1 cellular context compared by ENCODE assay signal in the genomic region with DNA sequence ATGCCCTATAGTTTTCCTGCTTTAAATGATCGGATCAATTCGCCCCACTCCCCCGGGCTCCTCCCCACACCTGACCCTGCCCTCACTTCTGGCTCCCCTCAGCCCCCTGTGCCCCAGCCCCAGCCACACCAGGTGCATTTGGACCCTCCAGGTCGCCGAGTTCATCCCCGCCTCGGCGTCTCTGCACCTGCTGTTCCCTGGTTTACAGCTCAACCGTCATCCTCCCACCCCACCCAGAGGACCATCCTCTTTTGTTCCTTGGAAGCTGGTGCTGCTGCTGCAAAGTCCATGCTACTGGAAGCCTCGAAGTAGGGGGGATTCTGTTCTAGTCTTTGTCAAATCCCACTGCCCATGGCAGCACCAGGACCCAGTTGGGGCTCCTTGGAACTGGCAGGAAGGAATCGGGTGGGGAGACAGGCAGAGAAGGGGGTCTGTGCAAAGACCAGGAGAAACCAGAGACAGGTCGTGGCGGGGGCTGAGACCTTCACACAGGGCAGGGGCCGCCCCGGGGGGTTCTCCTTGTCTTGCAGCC.
TF ChIP-seq lines count a peak whose summit lies in the region.

No MANE protein-coding gene starts in this region.

TF ChIP-seq in HepG2, 621 proteins besides CTCF, POLR2A, EP300 and RAD21:
- TF ChIP-seq PRMT3 (CRISPR knock-in tag; IDR thresholded peaks at IDR 0.05; ENCODE audit: borderline replicate concordance, low read depth) (no peak), ZNF580 (CRISPR knock-in tag; IDR thresholded peaks at IDR 0.05; ENCODE audit: borderline replicate concordance, low read depth) (no peak), ZNF788 (CRISPR knock-in tag; IDR thresholded peaks at IDR 0.05; ENCODE audit: borderline replicate concordance) (no peak), SOX6 (IDR thresholded peaks at IDR 0.05) (no peak), SOX6 (CRISPR knock-in tag; IDR thresholded peaks at IDR 0.05) (no peak), ZSCAN12 (CRISPR knock-in tag; IDR thresholded peaks at IDR 0.05) (no peak), SCMH1 (CRISPR knock-in tag; IDR thresholded peaks at IDR 0.05; ENCODE audit: borderline replicate concordance) (no peak), ZBTB44 (CRISPR knock-in tag; IDR thresholded peaks at IDR 0.05) (no peak), ZFP41 (CRISPR knock-in tag; IDR thresholded peaks at IDR 0.05; ENCODE audit: borderline replicate concordance) (no peak), IKZF1 (IDR thresholded peaks at IDR 0.05) (no peak), SUZ12 (IDR thresholded peaks at IDR 0.05; ENCODE audit: low read depth, low read length) (no peak), ZUFSP (CRISPR knock-in tag; IDR thresholded peaks at IDR 0.05; ENCODE audit: borderline replicate concordance) (no peak), ZNF879 (CRISPR knock-in tag; IDR thresholded peaks at IDR 0.05) (no peak), ZNF891 (CRISPR knock-in tag; IDR thresholded peaks at IDR 0.05) (no peak), HMG20B (CRISPR knock-in tag; conservative IDR thresholded peaks at IDR 0.05) (no peak), ETV5 (CRISPR knock-in tag; IDR thresholded peaks at IDR 0.05; ENCODE audit: borderline replicate concordance) (no peak), CREBL2 (CRISPR knock-in tag; IDR thresholded peaks at IDR 0.05; ENCODE audit: borderline replicate concordance) (no peak)
- TF ChIP-seq, protein P1, sequence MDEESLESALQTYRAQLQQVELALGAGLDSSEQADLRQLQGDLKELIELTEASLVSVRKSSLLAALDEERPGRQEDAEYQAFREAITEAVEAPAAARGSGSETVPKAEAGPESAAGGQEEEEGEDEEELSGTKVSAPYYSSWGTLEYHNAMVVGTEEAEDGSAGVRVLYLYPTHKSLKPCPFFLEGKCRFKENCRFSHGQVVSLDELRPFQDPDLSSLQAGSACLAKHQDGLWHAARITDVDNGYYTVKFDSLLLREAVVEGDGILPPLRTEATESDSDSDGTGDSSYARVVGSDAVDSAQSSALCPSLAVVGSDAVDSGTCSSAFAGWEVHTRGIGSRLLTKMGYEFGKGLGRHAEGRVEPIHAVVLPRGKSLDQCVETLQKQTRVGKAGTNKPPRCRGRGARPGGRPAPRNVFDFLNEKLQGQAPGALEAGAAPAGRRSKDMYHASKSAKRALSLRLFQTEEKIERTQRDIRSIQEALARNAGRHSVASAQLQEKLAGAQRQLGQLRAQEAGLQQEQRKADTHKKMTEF (CRISPR knock-in tag; IDR thresholded peaks at IDR 0.05): no peak
- TF ChIP-seq, protein P2, sequence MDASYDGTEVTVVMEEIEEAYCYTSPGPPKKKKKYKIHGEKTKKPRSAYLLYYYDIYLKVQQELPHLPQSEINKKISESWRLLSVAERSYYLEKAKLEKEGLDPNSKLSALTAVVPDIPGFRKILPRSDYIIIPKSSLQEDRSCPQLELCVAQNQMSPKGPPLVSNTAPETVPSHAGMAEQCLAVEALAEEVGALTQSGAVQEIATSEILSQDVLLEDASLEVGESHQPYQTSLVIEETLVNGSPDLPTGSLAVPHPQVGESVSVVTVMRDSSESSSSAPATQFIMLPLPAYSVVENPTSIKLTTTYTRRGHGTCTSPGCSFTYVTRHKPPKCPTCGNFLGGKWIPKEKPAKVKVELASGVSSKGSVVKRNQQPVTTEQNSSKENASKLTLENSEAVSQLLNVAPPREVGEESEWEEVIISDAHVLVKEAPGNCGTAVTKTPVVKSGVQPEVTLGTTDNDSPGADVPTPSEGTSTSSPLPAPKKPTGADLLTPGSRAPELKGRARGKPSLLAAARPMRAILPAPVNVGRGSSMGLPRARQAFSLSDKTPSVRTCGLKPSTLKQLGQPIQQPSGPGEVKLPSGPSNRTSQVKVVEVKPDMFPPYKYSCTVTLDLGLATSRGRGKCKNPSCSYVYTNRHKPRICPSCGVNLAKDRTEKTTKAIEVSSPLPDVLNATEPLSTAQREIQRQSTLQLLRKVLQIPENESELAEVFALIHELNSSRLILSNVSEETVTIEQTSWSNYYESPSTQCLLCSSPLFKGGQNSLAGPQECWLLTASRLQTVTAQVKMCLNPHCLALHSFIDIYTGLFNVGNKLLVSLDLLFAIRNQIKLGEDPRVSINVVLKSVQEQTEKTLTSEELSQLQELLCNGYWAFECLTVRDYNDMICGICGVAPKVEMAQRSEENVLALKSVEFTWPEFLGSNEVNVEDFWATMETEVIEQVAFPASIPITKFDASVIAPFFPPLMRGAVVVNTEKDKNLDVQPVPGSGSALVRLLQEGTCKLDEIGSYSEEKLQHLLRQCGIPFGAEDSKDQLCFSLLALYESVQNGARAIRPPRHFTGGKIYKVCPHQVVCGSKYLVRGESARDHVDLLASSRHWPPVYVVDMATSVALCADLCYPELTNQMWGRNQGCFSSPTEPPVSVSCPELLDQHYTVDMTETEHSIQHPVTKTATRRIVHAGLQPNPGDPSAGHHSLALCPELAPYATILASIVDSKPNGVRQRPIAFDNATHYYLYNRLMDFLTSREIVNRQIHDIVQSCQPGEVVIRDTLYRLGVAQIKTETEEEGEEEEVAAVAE (CRISPR knock-in tag; IDR thresholded peaks at IDR 0.05; ENCODE audit: borderline replicate concordance): no peak
- TF ChIP-seq, protein P3, sequence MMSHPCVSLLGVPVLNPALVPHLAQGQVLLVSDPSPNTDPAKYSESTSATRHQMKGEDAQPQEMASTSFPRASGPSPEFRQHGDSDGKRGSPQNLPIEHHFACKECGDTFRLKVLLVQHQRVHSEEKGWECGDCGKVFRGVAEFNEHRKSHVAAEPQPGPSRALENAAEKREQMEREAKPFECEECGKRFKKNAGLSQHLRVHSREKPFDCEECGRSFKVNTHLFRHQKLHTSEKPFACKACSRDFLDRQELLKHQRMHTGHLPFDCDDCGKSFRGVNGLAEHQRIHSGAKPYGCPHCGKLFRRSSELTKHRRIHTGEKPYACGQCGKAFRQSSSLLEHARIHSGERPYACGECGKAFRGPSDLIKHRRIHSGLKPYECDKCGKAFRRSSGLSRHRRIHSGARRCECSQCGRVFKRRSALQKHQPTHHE (CRISPR knock-in tag; IDR thresholded peaks at IDR 0.05; ENCODE audit: borderline replicate concordance): no peak
- TF ChIP-seq, protein P4, sequence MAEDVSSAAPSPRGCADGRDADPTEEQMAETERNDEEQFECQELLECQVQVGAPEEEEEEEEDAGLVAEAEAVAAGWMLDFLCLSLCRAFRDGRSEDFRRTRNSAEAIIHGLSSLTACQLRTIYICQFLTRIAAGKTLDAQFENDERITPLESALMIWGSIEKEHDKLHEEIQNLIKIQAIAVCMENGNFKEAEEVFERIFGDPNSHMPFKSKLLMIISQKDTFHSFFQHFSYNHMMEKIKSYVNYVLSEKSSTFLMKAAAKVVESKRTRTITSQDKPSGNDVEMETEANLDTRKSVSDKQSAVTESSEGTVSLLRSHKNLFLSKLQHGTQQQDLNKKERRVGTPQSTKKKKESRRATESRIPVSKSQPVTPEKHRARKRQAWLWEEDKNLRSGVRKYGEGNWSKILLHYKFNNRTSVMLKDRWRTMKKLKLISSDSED (CRISPR knock-in tag; IDR thresholded peaks at IDR 0.05): no peak
TF ChIP-seq in HepG2: peak in this region for 0.
